Comparison of ENCODE assay signal across 8 cellular contexts in the genomic region with DNA sequence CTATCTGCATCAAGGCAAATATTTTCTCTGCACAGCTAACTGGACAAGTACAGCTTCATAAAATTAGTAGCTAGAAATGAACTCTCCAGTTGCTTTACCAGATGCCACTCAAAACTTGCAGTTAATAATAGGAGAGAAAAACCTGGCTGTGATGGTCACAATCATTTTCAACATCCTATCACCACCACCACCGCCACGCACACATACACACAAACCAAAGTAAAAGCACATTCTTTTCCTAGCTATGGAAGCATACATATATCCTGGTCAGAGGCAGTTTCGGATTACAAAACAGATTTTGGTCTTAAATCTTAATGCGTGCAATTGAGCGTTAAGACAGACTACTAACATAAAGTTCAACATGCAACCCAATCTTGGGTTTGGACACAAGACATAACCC. TPM values are rescaled to one million over a fixed set of nuclear protein-coding genes. Genes with fewer than 3 reads are reported as not detected.
A peak's percentile ranks its signal among the peaks of the same experiment; 100 is the strongest.
DNase-seq lines count a peak whose midpoint lies in the region; ATAC-seq and TF ChIP-seq lines count a peak whose summit lies in the region.

No MANE protein-coding gene starts in this region.

- in situ Hi-C loops in G401 (cut with HindIII; ENCODE audit: low sequenced_read_pairs), result no loop called here

- H3K4me2 ChIP-seq in mesenchymal stem cell (ENCODE audit: low read length, poor library complexity, severe bottlenecking), result peak overlapping the region; percentile 86

- no peak overlapping the region for H4K8ac ChIP-seq in mesenchymal stem cell (ENCODE audit: low read length)

- peaks cover 0 to 29% of the 10 kb centered on the region in 2 donors for H3K4me1 ChIP-seq in right atrium auricular region
- H3K4me1 ChIP-seq in mesenchymal stem cell (ENCODE audit: control insufficient read depth, insufficient read depth, low read depth, low read length), result peaks cover 6% of the 10 kb centered on the region

- H3K4me3 ChIP-seq in right atrium auricular region, result peak overlapping the region; percentile 80 to 99
- H3K4me3 ChIP-seq in mesenchymal stem cell (ENCODE audit: insufficient read depth in 1 of 2, low read depth in 1 of 2, low read length in 2 of 2), result peak overlapping the region in 1 of 2 experiments; percentile 84

- H3K4me1 Mint-ChIP-seq in brain, result peaks cover 54% of the 10 kb centered on the region

- H2AK5ac ChIP-seq in mesenchymal stem cell (ENCODE audit: low read length, severe bottlenecking), result no peak overlapping the region

- H2BK120ac ChIP-seq in mesenchymal stem cell (ENCODE audit: low read depth, low read length), result no peak overlapping the region

- H3K36me3 ChIP-seq in right atrium auricular region, result no peaks in the 10 kb centered on the region
- H3K36me3 ChIP-seq in mesenchymal stem cell (ENCODE audit: control insufficient read depth in 1 of 2, insufficient read depth in 2 of 2, low read depth in 1 of 2, low read length in 2 of 2), result no peaks in the 10 kb centered on the region

- no peak overlapping the region for H4K91ac ChIP-seq in mesenchymal stem cell (ENCODE audit: low read length)

- H3K4ac ChIP-seq in mesenchymal stem cell (ENCODE audit: low read depth in 1 of 2, low read length in 2 of 2), result peak overlapping the region in 1 of 2 experiments; percentile 8

- no peak overlapping the region for H2BK15ac ChIP-seq in mesenchymal stem cell (ENCODE audit: low read depth, poor library complexity, severe bottlenecking)

- intact Hi-C loops in left cardiac atrium (cut with DNase I), result no loop called here

- no peak overlapping the region for H3K27ac ChIP-seq in right atrium auricular region
- H3K27ac ChIP-seq in mesenchymal stem cell (ENCODE audit: low read length, poor library complexity, severe bottlenecking), result no peak overlapping the region

- TF ChIP-seq CTCF in right atrium auricular region (IDR thresholded peaks at IDR 0.05) (no peak), brain (conservative IDR thresholded peaks at IDR 0.05) (no peak)

- H3K27me3 ChIP-seq in right atrium auricular region (no peaks in the 10 kb centered on the region), mesenchymal stem cell (ENCODE audit: control insufficient read depth in 1 of 2, insufficient read depth in 1 of 2, low read length in 2 of 2) (no peaks in the 10 kb centered on the region)

- no peak overlapping the region for H3K18ac ChIP-seq in mesenchymal stem cell (ENCODE audit: low read depth in 1 of 2, low read length in 2 of 2)

- H2BK5ac ChIP-seq in mesenchymal stem cell (ENCODE audit: low read depth, low read length, poor library complexity, severe bottlenecking), result no peak overlapping the region

- peak overlapping the region; percentile 88 for H3K9ac ChIP-seq in mesenchymal stem cell (ENCODE audit: low read length)

- ATAC-seq in left cardiac atrium (no peak), HG03097 (IDR thresholded peaks at IDR 0.05; ENCODE audit: low FRiP score, unreplicated experiment) (no peak)

- peak overlapping the region; percentile 88 to 97 (median 95) for H3K4me3 Mint-ChIP-seq in brain

- peaks cover 0 to 3% (median 0%) of the 10 kb centered on the region in 5 experiments for H3K9me3 Mint-ChIP-seq in brain

- H3K36me3 Mint-ChIP-seq in brain, result peaks cover 26% of the 10 kb centered on the region

- no peaks in the 10 kb centered on the region for H3K79me1 ChIP-seq in mesenchymal stem cell (replicated peaks; ENCODE audit: low read length, poor library complexity, severe bottlenecking)

- no peak overlapping the region for H3K14ac ChIP-seq in mesenchymal stem cell (ENCODE audit: low read length in 2 of 2)

- H3K27me3 Mint-ChIP-seq in brain, result peaks cover 9% of the 10 kb centered on the region

- H3K9me3 ChIP-seq in right atrium auricular region (no peaks in the 10 kb centered on the region), mesenchymal stem cell (ENCODE audit: control insufficient read depth, low read length) (no peaks in the 10 kb centered on the region)

- H3K27ac Mint-ChIP-seq in brain, result peak overlapping the region; percentile 91 to 98 (median 97)

- WGBS in mesenchymal stem cell, result 13% methylated on average over 5 of the region's 5 CpGs

- no peak overlapping the region for H3K23ac ChIP-seq in mesenchymal stem cell (ENCODE audit: low read length in 2 of 2)

- no peak overlapping the region for H2AFZ ChIP-seq in mesenchymal stem cell (ENCODE audit: low read depth, low read length)

- no peak for DNase-seq in right atrium auricular region (ENCODE audit: low spot score)
- no peak for DNase-seq in left cardiac atrium
- DNase-seq in mesenchymal stem cell, result peak; percentile 53
- no peak for DNase-seq in effector CD4-positive, alpha-beta T cell
- DNase-seq in G401 (ENCODE audit: low spot score), result no peak
- no peak for DNase-seq in amniotic stem cell (lab: John Stamatoyannopoulos, UW)

- H2BK12ac ChIP-seq in mesenchymal stem cell (ENCODE audit: low read length in 2 of 2), result no peak overlapping the region

RNA-seq across cellular contexts. Expression of a gene that starts 1.4 kb away (rescaled TPM):
- total RNA-seq in right atrium auricular region (10 to 100 TPM; 17.2 to 17.5 TPM), left cardiac atrium (10 to 100 TPM; 25.1 to 26.1 TPM)
- 5.5 TPM for polyA plus RNA-seq in brain (ENCODE audit: insufficient read depth, low read depth, low replicate concordance)
- polyA plus RNA-seq in mesenchymal stem cell (2013, experiment 1 of 2), result 51.3 TPM
- 54.7 TPM for polyA plus RNA-seq in mesenchymal stem cell (2013, experiment 2 of 2)
- 41.2 and 46.2 TPM in 2 replicates for total RNA-seq in G401 (2014; rRNA removed; shearing (Covaris generic))
